ENCODE assay signal across 2 cellular contexts in genomic region chr15:62849316-62850129, GRCh38.
A peak's percentile ranks its signal among the peaks of the same experiment; 100 is the strongest.
TF ChIP-seq lines count a peak whose summit lies in the region.

No MANE protein-coding gene starts in this region.

TF ChIP-seq in GM23338, 12 proteins besides CTCF, POLR2A, EP300 and RAD21:
- TF ChIP-seq, protein P1, sequence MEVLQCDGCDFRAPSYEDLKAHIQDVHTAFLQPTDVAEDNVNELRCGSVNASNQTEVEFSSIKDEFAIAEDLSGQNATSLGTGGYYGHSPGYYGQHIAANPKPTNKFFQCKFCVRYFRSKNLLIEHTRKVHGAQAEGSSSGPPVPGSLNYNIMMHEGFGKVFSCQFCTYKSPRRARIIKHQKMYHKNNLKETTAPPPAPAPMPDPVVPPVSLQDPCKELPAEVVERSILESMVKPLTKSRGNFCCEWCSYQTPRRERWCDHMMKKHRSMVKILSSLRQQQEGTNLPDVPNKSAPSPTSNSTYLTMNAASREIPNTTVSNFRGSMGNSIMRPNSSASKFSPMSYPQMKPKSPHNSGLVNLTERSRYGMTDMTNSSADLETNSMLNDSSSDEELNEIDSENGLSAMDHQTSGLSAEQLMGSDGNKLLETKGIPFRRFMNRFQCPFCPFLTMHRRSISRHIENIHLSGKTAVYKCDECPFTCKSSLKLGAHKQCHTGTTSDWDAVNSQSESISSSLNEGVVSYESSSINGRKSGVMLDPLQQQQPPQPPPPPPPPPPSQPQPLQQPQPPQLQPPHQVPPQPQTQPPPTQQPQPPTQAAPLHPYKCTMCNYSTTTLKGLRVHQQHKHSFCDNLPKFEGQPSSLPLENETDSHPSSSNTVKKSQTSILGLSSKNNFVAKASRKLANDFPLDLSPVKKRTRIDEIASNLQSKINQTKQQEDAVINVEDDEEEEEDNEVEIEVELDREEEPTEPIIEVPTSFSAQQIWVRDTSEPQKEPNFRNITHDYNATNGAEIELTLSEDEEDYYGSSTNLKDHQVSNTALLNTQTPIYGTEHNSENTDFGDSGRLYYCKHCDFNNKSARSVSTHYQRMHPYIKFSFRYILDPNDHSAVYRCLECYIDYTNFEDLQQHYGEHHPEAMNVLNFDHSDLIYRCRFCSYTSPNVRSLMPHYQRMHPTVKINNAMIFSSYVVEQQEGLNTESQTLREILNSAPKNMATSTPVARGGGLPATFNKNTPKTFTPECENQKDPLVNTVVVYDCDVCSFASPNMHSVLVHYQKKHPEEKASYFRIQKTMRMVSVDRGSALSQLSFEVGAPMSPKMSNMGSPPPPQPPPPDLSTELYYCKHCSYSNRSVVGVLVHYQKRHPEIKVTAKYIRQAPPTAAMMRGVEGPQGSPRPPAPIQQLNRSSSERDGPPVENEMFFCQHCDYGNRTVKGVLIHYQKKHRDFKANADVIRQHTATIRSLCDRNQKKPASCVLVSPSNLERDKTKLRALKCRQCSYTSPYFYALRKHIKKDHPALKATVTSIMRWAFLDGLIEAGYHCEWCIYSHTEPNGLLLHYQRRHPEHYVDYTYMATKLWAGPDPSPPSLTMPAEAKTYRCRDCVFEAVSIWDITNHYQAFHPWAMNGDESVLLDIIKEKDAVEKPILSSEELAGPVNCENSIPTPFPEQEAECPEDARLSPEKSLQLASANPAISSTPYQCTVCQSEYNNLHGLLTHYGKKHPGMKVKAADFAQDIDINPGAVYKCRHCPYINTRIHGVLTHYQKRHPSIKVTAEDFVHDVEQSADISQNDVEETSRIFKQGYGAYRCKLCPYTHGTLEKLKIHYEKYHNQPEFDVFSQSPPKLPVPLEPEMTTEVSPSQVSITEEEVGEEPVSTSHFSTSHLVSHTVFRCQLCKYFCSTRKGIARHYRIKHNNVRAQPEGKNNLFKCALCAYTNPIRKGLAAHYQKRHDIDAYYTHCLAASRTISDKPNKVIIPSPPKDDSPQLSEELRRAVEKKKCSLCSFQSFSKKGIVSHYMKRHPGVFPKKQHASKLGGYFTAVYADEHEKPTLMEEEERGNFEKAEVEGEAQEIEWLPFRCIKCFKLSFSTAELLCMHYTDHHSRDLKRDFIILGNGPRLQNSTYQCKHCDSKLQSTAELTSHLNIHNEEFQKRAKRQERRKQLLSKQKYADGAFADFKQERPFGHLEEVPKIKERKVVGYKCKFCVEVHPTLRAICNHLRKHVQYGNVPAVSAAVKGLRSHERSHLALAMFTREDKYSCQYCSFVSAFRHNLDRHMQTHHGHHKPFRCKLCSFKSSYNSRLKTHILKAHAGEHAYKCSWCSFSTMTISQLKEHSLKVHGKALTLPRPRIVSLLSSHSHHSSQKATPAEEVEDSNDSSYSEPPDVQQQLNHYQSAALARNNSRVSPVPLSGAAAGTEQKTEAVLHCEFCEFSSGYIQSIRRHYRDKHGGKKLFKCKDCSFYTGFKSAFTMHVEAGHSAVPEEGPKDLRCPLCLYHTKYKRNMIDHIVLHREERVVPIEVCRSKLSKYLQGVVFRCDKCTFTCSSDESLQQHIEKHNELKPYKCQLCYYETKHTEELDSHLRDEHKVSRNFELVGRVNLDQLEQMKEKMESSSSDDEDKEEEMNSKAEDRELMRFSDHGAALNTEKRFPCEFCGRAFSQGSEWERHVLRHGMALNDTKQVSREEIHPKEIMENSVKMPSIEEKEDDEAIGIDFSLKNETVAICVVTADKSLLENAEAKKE (CRISPR knock-in tag; IDR thresholded peaks at IDR 0.05): peak; percentile 36; the same call in 1 of the 2 replicates
- peak; percentile 64; the same call in 1 of the 2 replicates for TF ChIP-seq NANOG (IDR thresholded peaks at IDR 0.05; ENCODE audit: borderline replicate concordance)
- TF ChIP-seq ZNF331 (CRISPR knock-in tag; IDR thresholded peaks at IDR 0.05; ENCODE audit: low read depth): no peak

TF ChIP-seq in endothelial cell of umbilical vein, 7 proteins besides CTCF, POLR2A, EP300 and RAD21:
- TF ChIP-seq JUN (IDR thresholded peaks at IDR 0.05; ENCODE audit: borderline replicate concordance, insufficient read depth, insufficient read length, low read depth) (no peak), POLR2AphosphoS5 (IDR thresholded peaks at IDR 0.05; ENCODE audit: insufficient read depth, low read depth, low read length) (no peak), MAX (IDR thresholded peaks at IDR 0.05; ENCODE audit: insufficient read depth, insufficient read length) (no peak), GATA2 (IDR thresholded peaks at IDR 0.05; ENCODE audit: insufficient read depth, insufficient read length, low read depth, low read length) (no peak)
TF ChIP-seq in endothelial cell of umbilical vein: peak in this region for 0.
